Comparison of ENCODE assay signal across 2 cellular contexts in the genomic region with DNA sequence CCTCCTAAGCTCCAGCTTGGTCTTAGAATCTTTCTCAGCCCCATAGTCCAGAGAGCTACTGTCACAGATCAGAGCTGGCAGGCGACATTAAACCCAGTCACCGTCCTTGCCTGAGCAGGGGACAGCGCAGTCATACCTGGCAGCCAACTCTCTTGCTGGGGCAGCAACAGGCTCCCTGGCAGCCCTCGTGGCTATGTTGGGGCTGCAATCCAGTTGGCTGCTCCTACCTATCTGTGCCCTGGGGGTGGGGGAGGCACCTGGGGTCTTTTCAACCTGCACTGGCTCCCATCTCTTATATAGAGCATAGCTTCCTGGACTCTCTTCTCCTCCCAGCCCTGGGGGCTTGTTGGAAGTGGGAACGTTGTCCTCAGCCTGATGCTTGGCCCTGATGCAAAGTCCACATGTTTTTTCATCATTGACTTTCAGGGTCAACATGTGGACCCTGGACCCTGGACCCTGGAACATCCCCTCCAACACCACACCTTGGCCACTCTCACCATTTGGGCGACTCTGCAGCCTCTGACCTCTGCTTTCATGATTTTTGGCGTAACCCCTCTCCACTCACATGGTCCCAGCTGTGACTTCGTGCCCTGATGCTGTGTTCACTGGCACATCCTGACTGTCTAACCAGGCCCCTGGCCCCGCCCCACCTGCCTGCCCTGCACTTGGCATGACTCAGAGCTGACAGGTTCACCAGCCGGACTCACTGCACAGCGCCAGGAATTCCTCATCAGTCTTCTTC.
TF ChIP-seq lines count a peak whose summit lies in the region.

No MANE protein-coding gene starts in this region.

TF ChIP-seq in A549, 52 proteins besides CTCF, POLR2A, EP300 and RAD21 (continued from another document):
- TF ChIP-seq POLR2AphosphoS2 (conservative IDR thresholded peaks at IDR 0.05; ENCODE audit: low read length) (no peak), FOSL2 (IDR thresholded peaks at IDR 0.05) (peak; percentile 26; the same call in 1 of the 2 replicates), FOSL2 (CRISPR knock-in tag; IDR thresholded peaks at IDR 0.05) (peak; percentile 54), RFX5 (IDR thresholded peaks at IDR 0.05) (no peak), HDAC2 (IDR thresholded peaks at IDR 0.05) (no peak), EHF (CRISPR knock-in tag; IDR thresholded peaks at IDR 0.05) (no peak), MAFK (IDR thresholded peaks at IDR 0.05; ENCODE audit: partially characterized antibody) (no peak), NPAS2 (CRISPR knock-in tag; IDR thresholded peaks at IDR 0.05; ENCODE audit: borderline replicate concordance) (no peak)
- TF ChIP-seq, protein P1, sequence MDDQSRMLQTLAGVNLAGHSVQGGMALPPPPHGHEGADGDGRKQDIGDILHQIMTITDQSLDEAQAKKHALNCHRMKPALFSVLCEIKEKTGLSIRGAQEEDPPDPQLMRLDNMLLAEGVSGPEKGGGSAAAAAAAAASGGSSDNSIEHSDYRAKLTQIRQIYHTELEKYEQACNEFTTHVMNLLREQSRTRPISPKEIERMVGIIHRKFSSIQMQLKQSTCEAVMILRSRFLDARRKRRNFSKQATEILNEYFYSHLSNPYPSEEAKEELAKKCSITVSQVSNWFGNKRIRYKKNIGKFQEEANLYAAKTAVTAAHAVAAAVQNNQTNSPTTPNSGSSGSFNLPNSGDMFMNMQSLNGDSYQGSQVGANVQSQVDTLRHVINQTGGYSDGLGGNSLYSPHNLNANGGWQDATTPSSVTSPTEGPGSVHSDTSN (IDR thresholded peaks at IDR 0.05), result no peak
- TF ChIP-seq, protein P2, sequence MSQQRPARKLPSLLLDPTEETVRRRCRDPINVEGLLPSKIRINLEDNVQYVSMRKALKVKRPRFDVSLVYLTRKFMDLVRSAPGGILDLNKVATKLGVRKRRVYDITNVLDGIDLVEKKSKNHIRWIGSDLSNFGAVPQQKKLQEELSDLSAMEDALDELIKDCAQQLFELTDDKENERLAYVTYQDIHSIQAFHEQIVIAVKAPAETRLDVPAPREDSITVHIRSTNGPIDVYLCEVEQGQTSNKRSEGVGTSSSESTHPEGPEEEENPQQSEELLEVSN (IDR thresholded peaks at IDR 0.05; ENCODE audit: borderline replicate concordance, low read depth), result peak; percentile 84
- TF ChIP-seq, protein P3, sequence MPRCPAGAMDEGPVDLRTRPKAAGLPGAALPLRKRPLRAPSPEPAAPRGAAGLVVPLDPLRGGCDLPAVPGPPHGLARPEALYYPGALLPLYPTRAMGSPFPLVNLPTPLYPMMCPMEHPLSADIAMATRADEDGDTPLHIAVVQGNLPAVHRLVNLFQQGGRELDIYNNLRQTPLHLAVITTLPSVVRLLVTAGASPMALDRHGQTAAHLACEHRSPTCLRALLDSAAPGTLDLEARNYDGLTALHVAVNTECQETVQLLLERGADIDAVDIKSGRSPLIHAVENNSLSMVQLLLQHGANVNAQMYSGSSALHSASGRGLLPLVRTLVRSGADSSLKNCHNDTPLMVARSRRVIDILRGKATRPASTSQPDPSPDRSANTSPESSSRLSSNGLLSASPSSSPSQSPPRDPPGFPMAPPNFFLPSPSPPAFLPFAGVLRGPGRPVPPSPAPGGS (IDR thresholded peaks at IDR 0.05), result no peak

TF ChIP-seq in WTC11, 78 proteins besides CTCF, POLR2A, EP300 and RAD21 (continued from another document):
- TF ChIP-seq, protein P4, sequence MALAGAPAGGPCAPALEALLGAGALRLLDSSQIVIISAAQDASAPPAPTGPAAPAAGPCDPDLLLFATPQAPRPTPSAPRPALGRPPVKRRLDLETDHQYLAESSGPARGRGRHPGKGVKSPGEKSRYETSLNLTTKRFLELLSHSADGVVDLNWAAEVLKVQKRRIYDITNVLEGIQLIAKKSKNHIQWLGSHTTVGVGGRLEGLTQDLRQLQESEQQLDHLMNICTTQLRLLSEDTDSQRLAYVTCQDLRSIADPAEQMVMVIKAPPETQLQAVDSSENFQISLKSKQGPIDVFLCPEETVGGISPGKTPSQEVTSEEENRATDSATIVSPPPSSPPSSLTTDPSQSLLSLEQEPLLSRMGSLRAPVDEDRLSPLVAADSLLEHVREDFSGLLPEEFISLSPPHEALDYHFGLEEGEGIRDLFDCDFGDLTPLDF (CRISPR knock-in tag; IDR thresholded peaks at IDR 0.05), result no peak
- TF ChIP-seq CREM (CRISPR knock-in tag; IDR thresholded peaks at IDR 0.05), result no peak
